17 cellular contexts compared by ENCODE assay signal in the genomic region with DNA sequence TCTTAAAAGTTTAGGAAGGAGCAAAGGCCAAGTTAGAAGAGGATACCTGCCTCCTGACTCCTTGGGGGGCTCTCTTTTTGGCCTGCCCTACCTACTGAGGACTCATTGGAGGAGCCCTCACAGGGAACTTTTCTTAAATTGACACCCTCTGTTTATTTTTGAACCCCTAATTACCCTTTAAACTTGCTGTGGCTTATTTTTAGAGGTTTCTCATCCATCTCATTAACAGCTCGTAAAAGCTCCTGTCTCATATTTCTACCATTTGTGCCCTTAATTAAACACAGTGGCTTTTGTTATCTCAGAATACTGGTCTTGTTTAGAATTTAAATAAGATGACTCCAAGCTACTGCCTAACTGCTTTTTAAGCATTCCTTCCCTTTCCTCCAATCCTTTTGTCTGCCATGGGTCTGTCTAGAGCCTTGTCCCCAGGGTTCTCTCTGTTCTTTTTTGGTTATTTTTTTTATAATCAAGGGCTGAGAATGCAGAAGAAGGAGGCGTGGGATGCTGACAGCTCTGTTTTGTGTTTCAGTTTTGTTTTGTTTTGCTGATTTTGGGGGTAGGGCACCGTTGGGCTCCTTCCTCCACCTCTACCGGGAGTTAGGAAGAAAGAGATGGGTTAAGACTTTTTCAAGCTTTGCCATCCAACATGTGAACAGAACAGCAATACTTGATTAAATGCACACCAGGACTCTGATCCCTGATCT.
DNase-seq lines count a peak whose midpoint lies in the region; ATAC-seq and TF ChIP-seq lines count a peak whose summit lies in the region.
"Had no signal": no experiment of that assay in that cellular context is flagged by ENCODE, and none has a peak within 500 bp of the region (broad histone marks: within the 10 kb centered on the region; RNA-seq: fewer than 3 reads in every experiment).

No MANE protein-coding gene starts in this region.

- ATAC-seq in GM18868 (IDR thresholded peaks at IDR 0.05; ENCODE audit: unreplicated experiment): peak; percentile 48
- ATAC-seq in HG02678 (IDR thresholded peaks at IDR 0.05; ENCODE audit: unreplicated experiment): no peak
- ATAC-seq in GM21423 (IDR thresholded peaks at IDR 0.05; ENCODE audit: unreplicated experiment): no peak
- no peak for ATAC-seq in GM19467 (IDR thresholded peaks at IDR 0.05; ENCODE audit: unreplicated experiment)
- ATAC-seq: esophagus mucosa had no signal

- H3K27ac ChIP-seq in KMS-11 (peak overlapping the region; percentile 16; the same call in 1 of the 2 replicates), iPS-18a (ENCODE audit: low read length) (peak overlapping the region; percentile 39)
- H3K27ac ChIP-seq: thyroid gland had no signal

- H3K4me2 ChIP-seq in KMS-11: peak overlapping the region; percentile 86

- no peaks in the 10 kb centered on the region for H3K79me2 ChIP-seq in KMS-11 (ENCODE audit: insufficient read depth, low read depth)

- peaks cover 18% of the 10 kb centered on the region for H3K4me1 ChIP-seq in KMS-11 (ENCODE audit: low read depth, poor library complexity, severe bottlenecking)
- peaks cover 42% of the 10 kb centered on the region for H3K4me1 ChIP-seq in iPS-18a (ENCODE audit: control insufficient read depth, low read depth, low read length)
- H3K4me1 ChIP-seq: BE2C, thyroid gland had no signal

- no peaks in the 10 kb centered on the region for H4K20me1 ChIP-seq in KMS-11 (ENCODE audit: insufficient read depth)

- no peak for TF ChIP-seq CTCF in KMS-11 (conservative IDR thresholded peaks at IDR 0.05; ENCODE audit: low read depth, low read length)

- DNase-seq in CD1c-positive myeloid dendritic cell (ENCODE audit: extremely low spot score): peak; percentile 16
- no peak for DNase-seq in NCI-H774 (lab: John Stamatoyannopoulos, UW)
- DNase-seq: activated CD4-positive, alpha-beta T cell treated with anti-CD3 and anti-CD28 coated beads for 48 hours; activated T-cell treated with anti-CD3 and anti-CD28 coated beads for 4 hours; BE2C; DMS153; kidney; NCI-H187 treated with DMSO at 0.1 percent for 48 hours; stimulated activated CD4-positive, alpha-beta T cell treated with anti-CD3 and anti-CD28 coated beads, Interleukin-4, amount 100 ng/mL, for 4 hours; thyroid gland had no signal

- H3K4me3 ChIP-seq in KMS-11 (IDR thresholded peaks at IDR 0.05; ENCODE audit: insufficient read depth, low read depth, low read length) (no peak overlapping the region), iPS-18a (ENCODE audit: low read length) (peak overlapping the region; percentile 23)
- H3K4me3 ChIP-seq: thyroid gland had no signal

- H3K36me3 ChIP-seq in KMS-11 (ENCODE audit: insufficient read depth): no peaks in the 10 kb centered on the region
- H3K36me3 ChIP-seq in iPS-18a (ENCODE audit: control insufficient read depth, low read depth, low read length): no peaks in the 10 kb centered on the region
- H3K36me3 ChIP-seq: BE2C, thyroid gland had no signal

- H2AFZ ChIP-seq in KMS-11 (ENCODE audit: low read depth): peak overlapping the region; percentile 53

- H3K27me3 ChIP-seq in KMS-11 (ENCODE audit: insufficient read depth, low read depth) (no peaks in the 10 kb centered on the region), iPS-18a (ENCODE audit: control insufficient read depth, insufficient read depth, low read length) (no peaks in the 10 kb centered on the region)
- H3K27me3 ChIP-seq: thyroid gland had no signal

- H3K9me3 ChIP-seq in iPS-18a (ENCODE audit: control insufficient read depth, low read depth, low read length): peaks cover 15% of the 10 kb centered on the region
- H3K9me3 ChIP-seq: BE2C, thyroid gland had no signal

- H3K9ac ChIP-seq in KMS-11: peak overlapping the region; percentile 25; the same call in 1 of the 2 replicates
- peak overlapping the region; percentile 32 for H3K9ac ChIP-seq in iPS-18a (ENCODE audit: low read length)
